Comparison of ENCODE assay signal across 9 cellular contexts in genomic region chr14:23483216-23483854, GRCh38. TPM values are rescaled to one million over a fixed set of nuclear protein-coding genes. Genes with fewer than 3 reads are reported as not detected.
DNase-seq lines count a peak whose midpoint lies in the region; ATAC-seq and TF ChIP-seq lines count a peak whose summit lies in the region.
"Had no signal": no experiment of that assay in that cellular context is flagged by ENCODE, and none has a peak within 500 bp of the region (broad histone marks: within the 10 kb centered on the region; RNA-seq: fewer than 3 reads in every experiment).

No MANE protein-coding gene starts in this region.

- no peak for TF ChIP-seq POLR2A in transverse colon (IDR thresholded peaks at IDR 0.05)

- no peaks in the 10 kb centered on the region for H3K27me3 ChIP-seq in transverse colon
- H3K27me3 ChIP-seq: pancreas had no signal

- no peaks in the 10 kb centered on the region for H3K4me1 ChIP-seq in transverse colon
- H3K4me1 ChIP-seq: pancreas had no signal

- peaks cover 0 to 13% (median 0%) of the 10 kb centered on the region in 4 donors for H3K36me3 ChIP-seq in transverse colon
- H3K36me3 ChIP-seq: pancreas had no signal

- ATAC-seq in HG02870 (IDR thresholded peaks at IDR 0.05; ENCODE audit: unreplicated experiment) = no peak

- in situ Hi-C loops in transverse colon (cut with MboI; ENCODE audit: low pct_ligation_motif_present in 1 of 4, low pct_unique_long_range_greater_than_20kb in 1 of 4, low sequenced_read_pairs in 3 of 4) = loop anchor here in 1 of 4 donors (10.0 kb wide), 1 partner anchor 81 kb away; the partner anchor contains the start of gene AP1G2

- intact Hi-C loops in transverse colon (cut with DNase I; ENCODE audit: low total_unique reads) = no loop called here

- no peak overlapping the region for H3K27ac ChIP-seq in transverse colon
- H3K27ac ChIP-seq: pancreas had no signal

- 54 to 58% methylated on average over 8 to 9 of the region's 9 CpGs for WGBS in transverse colon (ENCODE audit: low coverage in 1 of 2), 2 donors

- TF ChIP-seq EP300 in transverse colon (IDR thresholded peaks at IDR 0.05; ENCODE audit: low read depth) = no peak

- DNase-seq in Daoy (ENCODE audit: low read depth) (peak; percentile 34), HuH-7.5 (ENCODE audit: low spot score) (peak; percentile 30), SK-N-DZ (ENCODE audit: low spot score) (peak; percentile 73), hepatic stellate cell (ENCODE audit: low spot score) (peak; percentile 15), transverse colon (no peak), GF-D8 (lab: John Stamatoyannopoulos, UW) (no peak)
- DNase-seq: pancreas had no signal

- no peaks in the 10 kb centered on the region for H3K9me3 ChIP-seq in transverse colon
- H3K9me3 ChIP-seq: pancreas had no signal

- peak in 2 of 5 experiments; percentile 8 to 9 for TF ChIP-seq CTCF in transverse colon (IDR thresholded peaks at IDR 0.05)

- no peak overlapping the region for H3K4me3 ChIP-seq in transverse colon
- H3K4me3 ChIP-seq: pancreas had no signal

RNA-seq across cellular contexts. Expression of gene NGDN, which starts 13.8 kb away (rescaled TPM):
- total RNA-seq in Daoy (2014; rRNA removed; shearing (Covaris generic)) = 176 and 177 TPM in 2 replicates
- polyA plus RNA-seq in SK-N-DZ (2014; cell fraction: cytosol; rRNA removed) = 77.3 and 94.1 TPM in 2 replicates
- polyA plus RNA-seq in SK-N-DZ (2014; cell fraction: nucleus; rRNA removed) = 101 and 134 TPM in 2 replicates
- 10 to 100 TPM in 3 of 4 donors, 1 to 10 TPM in 1; 8.8 to 31.5 (median 20.8) TPM for total RNA-seq in transverse colon

RNA-seq across cellular contexts. Expression of gene MYH7, which starts 47.9 kb away (rescaled TPM):
- not detected in 2 replicates for total RNA-seq in Daoy (2014; rRNA removed; shearing (Covaris generic))
- polyA plus RNA-seq in SK-N-DZ (2014; cell fraction: cytosol; rRNA removed) = not detected in 2 replicates
- polyA plus RNA-seq in SK-N-DZ (2014; cell fraction: nucleus; rRNA removed) = 0.03 TPM in 1 of 2 replicates, not detected in the other
- 1 to 10 TPM in 1 of 4 donors, under 1 TPM in 1, not detected in 2; 0.64 to 2.9 TPM for total RNA-seq in transverse colon
- total RNA-seq: T-helper 2 cell treated with Interferon-gamma antibody and Interleukin-4, amounts not matched to agents 100 ng/mL and 5 ng/mL, for 36 hours had no signal

Comparison
In these comparisons a context has a peak if more than half of its experiments do, and no peak if none do; other contexts are left out.
1. DNase-seq: peak in Daoy (single experiment), HuH-7.5 (single experiment), SK-N-DZ (single experiment) and hepatic stellate cell (single experiment); none in transverse colon (single experiment) and GF-D8 (single experiment).